ENCODE assay signal across 29 cellular contexts in the genomic region with DNA sequence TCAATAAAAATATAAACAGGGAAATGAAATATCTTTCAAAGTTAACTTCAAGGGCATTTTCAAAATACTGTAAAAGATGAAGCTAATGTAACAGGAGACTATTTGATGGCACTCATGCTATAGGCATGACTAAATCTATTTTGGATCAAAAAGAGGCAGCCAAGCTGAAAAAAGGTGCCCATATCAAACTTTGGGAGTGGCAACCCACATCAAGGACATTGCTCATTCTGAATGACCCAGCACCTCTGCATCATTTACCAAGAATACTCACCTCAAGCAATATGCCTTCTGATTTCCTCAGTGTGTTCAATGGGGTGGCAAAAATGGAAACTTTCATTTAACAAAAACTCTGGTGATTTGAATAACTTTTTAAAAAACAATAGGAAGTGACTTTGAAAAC.
"Had no signal": no experiment of that assay in that cellular context is flagged by ENCODE, and none has a peak within 500 bp of the region (broad histone marks: within the 10 kb centered on the region; RNA-seq: fewer than 3 reads in every experiment).

No MANE protein-coding gene starts in this region.

- H3K36me3 ChIP-seq: brain microvascular endothelial cell, breast epithelium had no signal

- DNase-seq: activated B cell treated with CpG ODN at 0.5 μM for 24 hours; activated CD4-positive, alpha-beta memory T cell treated with anti-CD3 and anti-CD28 coated beads, Interleukin-2, amount 10 ng/mL, durations not matched to agents 7 days and 5 days; activated CD4-positive, alpha-beta T cell treated with anti-CD3 and anti-CD28 coated beads for 4 hours; activated CD4-positive, alpha-beta T cell treated with anti-CD3 and anti-CD28 coated beads, Interleukin-2, amount 10 ng/mL, durations not matched to agents 24 days and 14 days; activated CD4-positive, alpha-beta T cell treated with anti-CD3 and anti-CD28 coated beads, Interleukin-2, amount 50 U/mL, for 48 hours; activated CD4-positive, CD25-positive, alpha-beta regulatory T cell treated with anti-CD3 and anti-CD28 coated beads, Interleukin-2, amount 50 U/mL, for 72 hours; activated CD8-positive, alpha-beta memory T cell treated with anti-CD3 and anti-CD28 coated beads, Interleukin-2, amount 50 U/mL, for 4 hours; activated CD8-positive, alpha-beta T cell treated with anti-CD3 and anti-CD28 coated beads, Interleukin-2, amount 10 ng/mL, durations not matched to agents 7 days and 5 days; activated effector memory CD4-positive, alpha-beta T cell treated with anti-CD3 and anti-CD28 coated beads, Interleukin-2, amount 50 U/mL, for 16 hours; activated naive CD4-positive, alpha-beta T cell treated with anti-CD3 and anti-CD28 coated beads, Interleukin-2, amount 10 ng/mL, durations not matched to agents 7 days and 5 days; activated naive CD4-positive, alpha-beta T cell treated with Interleukin-2 at 50 U/mL for 16 hours; activated naive CD8-positive, alpha-beta T cell treated with anti-CD3 and anti-CD28 coated beads, Interleukin-2, amount 10 ng/mL, durations not matched to agents 7 days and 5 days; activated naive CD8-positive, alpha-beta T cell treated with anti-CD3 and anti-CD28 coated beads, Interleukin-2, amount 50 U/mL, for 24 hours; activated T-cell treated with anti-CD3 and anti-CD28 coated beads for 4 hours; activated T-cell treated with anti-CD3 and anti-CD28 coated beads, Interleukin-2, amount 50 U/mL, for 1 hour; activated T-cell treated with anti-CD3 and anti-CD28 coated beads, Interleukin-2, amount 50 U/mL, for 4 hours; activated T-cell treated with anti-CD3 and anti-CD28 coated beads, Interleukin-2, amount 50 U/mL, for 72 hours; amniotic stem cell; aorta; body of pancreas; brain microvascular endothelial cell; central memory CD4-positive, alpha-beta T cell; SW 1271; T-cell; T-helper 17 cell; T1000 had no signal

- H3K4me3 ChIP-seq: body of pancreas, breast epithelium had no signal

- ATAC-seq: activated CD8-positive, alpha-beta T cell treated with anti-CD3 and anti-CD28 coated beads, Interleukin-2, amount 10 ng/mL, durations not matched to agents 7 days and 5 days; activated naive CD8-positive, alpha-beta T cell treated with anti-CD3 and anti-CD28 coated beads, Interleukin-2, amount 50 U/mL, for 24 hours; activated T-cell treated with anti-CD3 and anti-CD28 coated beads, Interleukin-2, amount 50 U/mL, for 4 hours; activated T-cell treated with anti-CD3 and anti-CD28 coated beads, Interleukin-2, amount 50 U/mL, for 72 hours; activated T-helper 17 cell treated with anti-CD3 and anti-CD28 coated beads, Interleukin-2, amount 50 U/mL, for 72 hours; body of pancreas; T-cell; T-helper 17 cell had no signal

- H3K4me1 ChIP-seq: body of pancreas, breast epithelium had no signal

- H3K27ac ChIP-seq: body of pancreas, brain microvascular endothelial cell, breast epithelium, VCaP had no signal

- H3K9me3 ChIP-seq: body of pancreas, breast epithelium had no signal

- H3K27me3 ChIP-seq: body of pancreas, brain microvascular endothelial cell, breast epithelium had no signal
